ENCODE assay signal across 8 cellular contexts in the genomic region with DNA sequence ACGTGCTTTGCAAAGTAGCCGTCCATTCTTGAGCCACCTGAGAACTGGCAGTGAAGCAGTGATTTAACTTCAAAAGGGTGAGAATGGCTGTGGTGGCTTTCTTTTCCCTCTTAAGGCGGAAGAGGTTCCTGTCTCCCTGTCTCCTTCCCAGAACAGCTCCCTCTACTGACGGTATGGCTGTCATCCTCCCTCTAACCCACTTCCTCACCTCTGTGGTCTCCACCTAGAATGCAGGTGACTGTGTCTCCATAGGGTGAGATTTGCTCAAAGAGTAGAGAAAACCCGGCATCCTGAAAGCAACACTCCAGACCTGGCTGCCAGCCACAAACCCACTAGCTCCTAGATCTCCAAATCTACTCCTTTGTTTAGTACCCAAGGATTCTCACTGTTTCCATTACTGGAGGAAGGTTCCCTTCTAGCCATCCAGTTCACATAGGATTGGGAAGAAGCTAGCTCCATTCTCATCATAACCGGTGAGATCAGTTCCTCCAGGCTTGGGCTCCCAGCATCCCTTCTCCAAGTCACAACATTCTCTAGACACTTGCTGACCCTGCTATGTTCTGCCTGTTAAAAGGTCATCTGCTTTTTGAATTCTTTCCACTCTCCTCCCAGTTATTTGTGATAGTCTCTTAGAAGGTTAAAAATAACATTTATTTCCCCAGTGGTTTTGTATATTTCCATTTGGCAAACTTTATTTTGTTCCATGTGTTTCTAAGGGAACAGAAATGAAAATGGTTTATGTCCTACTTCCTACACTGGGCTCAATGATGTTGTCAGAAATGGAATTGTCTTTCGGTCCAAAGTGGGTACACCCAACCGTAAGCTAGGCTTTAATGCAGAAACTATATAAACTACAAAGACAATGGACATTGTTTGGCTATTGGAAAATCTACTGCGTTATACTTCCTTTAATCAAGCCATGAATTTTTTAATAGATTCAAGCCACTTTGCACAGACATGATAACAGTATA.
DNase-seq lines count a peak whose midpoint lies in the region; ATAC-seq lines count a peak whose summit lies in the region.

No MANE protein-coding gene starts in this region.

- H3K27ac ChIP-seq in effector memory CD4-positive, alpha-beta T cell (ENCODE audit: insufficient read depth, low read length, poor library complexity, severe bottlenecking), result no peak overlapping the region

- peaks cover 17% of the 10 kb centered on the region for H3K4me1 ChIP-seq in effector memory CD4-positive, alpha-beta T cell (ENCODE audit: control insufficient read depth, insufficient read depth, low read length, poor library complexity, severe bottlenecking)

- no peaks in the 10 kb centered on the region for H3K36me3 ChIP-seq in effector memory CD4-positive, alpha-beta T cell (ENCODE audit: control insufficient read depth, insufficient read depth, low read length)

- no peak overlapping the region for H3K4me3 ChIP-seq in effector memory CD4-positive, alpha-beta T cell (ENCODE audit: insufficient read depth, low read depth, low read length, poor library complexity, severe bottlenecking)

- ATAC-seq in GM21528 (IDR thresholded peaks at IDR 0.05; ENCODE audit: low FRiP score, unreplicated experiment), result no peak
- ATAC-seq in GM19452 (IDR thresholded peaks at IDR 0.05; ENCODE audit: unreplicated experiment), result no peak

- no peaks in the 10 kb centered on the region for H3K27me3 ChIP-seq in effector memory CD4-positive, alpha-beta T cell (replicated peaks; ENCODE audit: control insufficient read depth, insufficient read depth, low read length, poor library complexity, severe bottlenecking)

- no peaks in the 10 kb centered on the region for H3K9me3 ChIP-seq in effector memory CD4-positive, alpha-beta T cell (ENCODE audit: control insufficient read depth, low read length)

- DNase-seq in NCI-H2227 (lab: John Stamatoyannopoulos, UW; ENCODE audit: unreplicated experiment) (peak; percentile 6), NCI-H2227 treated with DMSO at 0.1 percent for 48 hours (lab: John Stamatoyannopoulos, UW) (no peak), NCI-H146 treated with DMSO at 0.1 percent for 48 hours (lab: John Stamatoyannopoulos, UW; ENCODE audit: unreplicated experiment) (peak; percentile 61), renal cortical epithelial cell (ENCODE audit: low read depth) (peak; percentile 30), C1 segment of cervical spinal cord (lab: John Stamatoyannopoulos, UW) (no peak)
- DNase-seq in effector memory CD4-positive, alpha-beta T cell, result peak in 2 of 3 donors; percentile 5 to 7

Comparison
In these comparisons a context has a peak if more than half of its experiments do, and no peak if none do; other contexts are left out.
1. DNase-seq: peak in NCI-H2227 (single experiment), NCI-H146 treated with DMSO at 0.1 percent for 48 hours (single experiment), effector memory CD4-positive, alpha-beta T cell (2 of 3) and renal cortical epithelial cell (single experiment); none in NCI-H2227 treated with DMSO at 0.1 percent for 48 hours (single experiment) and C1 segment of cervical spinal cord (0 of 14).